Comparison of ENCODE assay signal across 22 cellular contexts in the genomic region with DNA sequence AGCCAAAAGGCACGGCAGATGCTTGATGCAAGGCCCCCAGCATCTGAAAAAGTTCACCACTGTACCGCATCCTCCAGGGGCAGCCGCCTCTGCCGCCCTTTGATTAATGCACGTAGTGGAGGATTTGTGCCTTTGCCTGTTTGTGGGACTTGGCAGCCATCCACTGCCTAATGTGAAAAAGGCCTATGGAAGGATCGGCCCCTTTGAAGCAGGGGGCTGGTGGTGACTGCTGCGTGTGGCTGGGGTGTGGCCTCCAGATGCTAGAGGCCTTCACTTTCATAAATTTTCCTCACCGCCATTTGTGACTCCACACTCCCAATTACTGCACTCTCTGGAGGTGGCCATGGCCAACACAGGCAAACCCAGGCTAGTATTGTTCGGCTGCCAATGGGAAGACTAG.
"Had no signal": no experiment of that assay in that cellular context is flagged by ENCODE, and none has a peak within 500 bp of the region (broad histone marks: within the 10 kb centered on the region; RNA-seq: fewer than 3 reads in every experiment).

No MANE protein-coding gene starts in this region.

- H3K4me1 ChIP-seq: adrenal gland, heart right ventricle had no signal

- H3K4me1 Mint-ChIP-seq: activated B cell treated with CpG ODN at 0.5 μM for 24 hours; activated CD4-positive, alpha-beta T cell treated with anti-CD3 and anti-CD28 coated beads for 36 hours; naive thymus-derived CD4-positive, alpha-beta T cell had no signal

- H3K9me3 Mint-ChIP-seq: neural progenitor cell had no signal

- H3K4me3 ChIP-seq: adrenal gland, heart right ventricle, lower lobe of right lung, neural progenitor cell, thoracic aorta, upper lobe of left lung had no signal

- H3K36me3 Mint-ChIP-seq: activated naive CD8-positive, alpha-beta T cell; naive thymus-derived CD4-positive, alpha-beta T cell; neural progenitor cell had no signal

- H3K9me3 ChIP-seq: adrenal gland, lower lobe of right lung, thoracic aorta, upper lobe of left lung had no signal

- H3K27ac Mint-ChIP-seq: activated B cell treated with CpG ODN at 0.5 μM for 24 hours; activated CD4-positive, alpha-beta T cell treated with anti-CD3 and anti-CD28 coated beads for 36 hours; activated naive CD8-positive, alpha-beta T cell; activated T-helper 2 cell treated with anti-CD3 and anti-CD28 coated beads, Interferon-gamma antibody, Interleukin-2, Interleukin-4, amounts not matched to agents 10 μg/mL and 5 μg/mL and 100 μg/mL, durations not matched to agents 14 hours and 24 hours and 36 hours; naive thymus-derived CD4-positive, alpha-beta T cell; neural progenitor cell; T-helper 1 cell treated with Interleukin-12 subunit alpha and Interleukin-12 subunit beta and Interleukin-4 antibody, amounts not matched to agents 30 μg/mL and 1 μg/mL, for 36 hours had no signal

- H3K27ac ChIP-seq: adrenal gland, epithelial cell of prostate, heart right ventricle, lower lobe of right lung, neural progenitor cell, thoracic aorta had no signal

- H3K27me3 Mint-ChIP-seq: activated B cell treated with CpG ODN at 0.5 μM for 24 hours; activated CD4-positive, alpha-beta T cell treated with anti-CD3 and anti-CD28 coated beads for 36 hours; activated naive CD8-positive, alpha-beta T cell had no signal

- H3K36me3 ChIP-seq: adrenal gland, heart right ventricle, lower lobe of right lung, neural progenitor cell, thoracic aorta, upper lobe of left lung had no signal

- ATAC-seq: activated CD4-positive, alpha-beta T cell treated with anti-CD3 and anti-CD28 coated beads for 36 hours; activated T-cell treated with anti-CD3 and anti-CD28 coated beads, Interleukin-2, amount 50 U/mL, for 4 hours; heart right ventricle; naive thymus-derived CD4-positive, alpha-beta T cell; right cardiac atrium had no signal

- H3K27me3 ChIP-seq: adrenal gland, heart right ventricle, neural progenitor cell, upper lobe of left lung had no signal

- DNase-seq: activated B cell treated with CpG ODN at 0.5 μM for 24 hours; activated CD4-positive, alpha-beta T cell treated with anti-CD3 and anti-CD28 coated beads for 36 hours; activated CD4-positive, alpha-beta T cell treated with anti-CD3 and anti-CD28 coated beads, Interleukin-2, amount 50 U/mL, for 4 hours; activated CD8-positive, alpha-beta memory T cell treated with anti-CD3 and anti-CD28 coated beads for 24 hours; activated CD8-positive, alpha-beta memory T cell treated with anti-CD3 and anti-CD28 coated beads, Interleukin-2, amount 50 U/mL, for 4 hours; activated naive CD4-positive, alpha-beta T cell; activated T-cell treated with anti-CD3 and anti-CD28 coated beads, Interleukin-2, amount 50 U/mL, for 4 hours; adrenal gland; heart right ventricle; left colon; lower lobe of right lung; naive thymus-derived CD4-positive, alpha-beta T cell; right cardiac atrium; stimulated activated CD4-positive, alpha-beta T cell treated with anti-CD3 and anti-CD28 coated beads, Interleukin-4, amount 100 ng/mL, for 24 hours; stimulated activated naive CD4-positive, alpha-beta T cell treated with Interleukin-2 at 50 U/mL for 16 hours; upper lobe of left lung had no signal

- H3K4me3 Mint-ChIP-seq: activated B cell treated with CpG ODN at 0.5 μM for 24 hours; activated CD4-positive, alpha-beta T cell treated with anti-CD3 and anti-CD28 coated beads for 36 hours; activated naive CD8-positive, alpha-beta T cell; activated T-cell treated with anti-CD3 and anti-CD28 coated beads, Interleukin-2, amount 50 U/mL, for 4 hours; naive thymus-derived CD4-positive, alpha-beta T cell; neural progenitor cell; T-helper 1 cell treated with Interleukin-12 subunit alpha and Interleukin-12 subunit beta and Interleukin-4 antibody, amounts not matched to agents 30 μg/mL and 1 μg/mL, for 36 hours had no signal
